Comparison of ENCODE assay signal across 25 cellular contexts in genomic region chr15:83644453-83644852, GRCh38. TPM values are rescaled to one million over a fixed set of nuclear protein-coding genes. Genes with fewer than 3 reads are reported as not detected.
DNase-seq lines count a peak whose midpoint lies in the region; ATAC-seq, FAIRE-seq and TF ChIP-seq lines count a peak whose summit lies in the region.
"Had no signal": no experiment of that assay in that cellular context is flagged by ENCODE, and none has a peak within 500 bp of the region (broad histone marks: within the 10 kb centered on the region; RNA-seq: fewer than 3 reads in every experiment).

No MANE protein-coding gene starts in this region.

- CTCF ChIA-PET in A549 (lab: Yijun Ruan, JAX) = interaction anchor here (0.6 to 1.0 kb wide), 2 partner anchors 9 to 12 kb away, joined by 3 read pairs; no protein-coding TSS in a partner anchor

- H3K27ac ChIP-seq in A549 = no peak overlapping the region
- H3K27ac ChIP-seq: BLaER1 treated with 17β-estradiol and CSF1 and Interleukin-3, amounts not matched to agents 10 nM and 100 nM; C4-2B had no signal

- H3K4me1 Mint-ChIP-seq in activated CD4-positive, alpha-beta T cell treated with anti-CD3 and anti-CD28 coated beads, Interleukin-2, amount 10 ng/mL, durations not matched to agents 24 days and 14 days = no peaks in the 10 kb centered on the region
- H3K4me1 Mint-ChIP-seq: B cell had no signal

- no peaks in the 10 kb centered on the region for H3K36me3 ChIP-seq in bronchial epithelial cell (ENCODE audit: control insufficient read depth, insufficient read depth, low read length)
- H3K36me3 ChIP-seq: BLaER1 treated with 17β-estradiol and CSF1 and Interleukin-3, amounts not matched to agents 10 nM and 100 nM had no signal

- H3K27me3 ChIP-seq in bronchial epithelial cell (ENCODE audit: control insufficient read depth, insufficient read depth, low read length) = no peaks in the 10 kb centered on the region
- H3K27me3 ChIP-seq: BLaER1 treated with 17β-estradiol and CSF1 and Interleukin-3, amounts not matched to agents 10 nM and 100 nM had no signal

- no peaks in the 10 kb centered on the region for H3K36me3 Mint-ChIP-seq in activated CD4-positive, alpha-beta T cell treated with anti-CD3 and anti-CD28 coated beads, Interleukin-2, amount 10 ng/mL, durations not matched to agents 24 days and 14 days (ENCODE audit: low read depth)
- H3K36me3 Mint-ChIP-seq: CD8-positive, alpha-beta T cell had no signal

- 12% methylated on average over 1 of the region's 1 CpG for WGBS in A549 (ENCODE audit: missing lambda C conversion rate)

- no peak for TF ChIP-seq POLR2A in A549 (IDR thresholded peaks at IDR 0.05; ENCODE audit: low read length)

- H3K9me3 ChIP-seq in A549 = peaks cover 4% of the 10 kb centered on the region; the same call in 2 of the 3 replicates
- H3K9me3 ChIP-seq: Caco-2 had no signal

- TF ChIP-seq EP300 in A549 (IDR thresholded peaks at IDR 0.05) = no peak

- no peak overlapping the region for H3K4me2 ChIP-seq in A549
- H3K4me2 ChIP-seq: BLaER1 treated with 17β-estradiol and CSF1 and Interleukin-3, amounts not matched to agents 10 nM and 100 nM had no signal

- FAIRE-seq in A549 (lab: Jason Lieb, UNC) (peak; percentile 59), bronchial epithelial cell (lab: Jason Lieb, UNC) (no peak)
- FAIRE-seq: A204.1, D721Med, G401.6, GM12891, GM19239 had no signal

- H3K27ac Mint-ChIP-seq in activated CD4-positive, alpha-beta T cell treated with anti-CD3 and anti-CD28 coated beads, Interleukin-2, amount 10 ng/mL, durations not matched to agents 24 days and 14 days = no peak overlapping the region
- H3K27ac Mint-ChIP-seq: B cell; CD4-positive, alpha-beta T cell; CD8-positive, alpha-beta T cell had no signal

- peak; percentile 30 for DNase-seq in activated CD4-positive, alpha-beta T cell treated with anti-CD3 and anti-CD28 coated beads, Interleukin-2, amount 10 ng/mL, durations not matched to agents 24 days and 14 days
- no peak for DNase-seq in activated CD4-positive, alpha-beta T cell treated with anti-CD3 and anti-CD28 coated beads, Interleukin-2, amount 50 U/mL, for 4 hours
- DNase-seq in A549 (ENCODE audit: low read depth in 1 of 2, low spot score in 1 of 2) (no peak), HS-5 (ENCODE audit: low read depth) (peak; percentile 9), bronchial epithelial cell (ENCODE audit: low read depth) (peak; percentile 8), NCI-H510A treated with DMSO at 0.1 percent for 48 hours (lab: John Stamatoyannopoulos, UW) (no peak)
- DNase-seq in stimulated activated CD4-positive, alpha-beta T cell treated with anti-CD3 and anti-CD28 coated beads, Interleukin-1b, Interleukin-23, amount 100 ng/mL, for 48 hours = no peak
- DNase-seq: 8988T; AML-193; Caco-2; Calu3; CD4-positive, alpha-beta T cell; CD8-positive, alpha-beta T cell; DMS79 treated with DMSO at 0.1 percent for 48 hours; GF-D8 had no signal

- H3K4me1 ChIP-seq in A549 = no peaks in the 10 kb centered on the region
- H3K4me1 ChIP-seq: BLaER1 treated with 17β-estradiol and CSF1 and Interleukin-3, amounts not matched to agents 10 nM and 100 nM; Caco-2 had no signal

- no peaks in the 10 kb centered on the region for H3K27me3 Mint-ChIP-seq in activated CD4-positive, alpha-beta T cell treated with anti-CD3 and anti-CD28 coated beads, Interleukin-2, amount 10 ng/mL, durations not matched to agents 24 days and 14 days
- H3K27me3 Mint-ChIP-seq: B cell had no signal

- no peak for ATAC-seq in A549
- no peak for ATAC-seq in HG02884 (IDR thresholded peaks at IDR 0.05; ENCODE audit: unreplicated experiment)
- ATAC-seq: CD8-positive, alpha-beta T cell had no signal

- no peak for TF ChIP-seq CTCF in A549 (IDR thresholded peaks at IDR 0.05)
- no peak for TF ChIP-seq CTCF in bronchial epithelial cell (IDR thresholded peaks at IDR 0.05; ENCODE audit: insufficient read depth, low read length, severe bottlenecking)

- no peak for TF ChIP-seq RAD21 in A549 (conservative IDR thresholded peaks at IDR 0.05 in 1 of 2, IDR thresholded peaks at IDR 0.05 in 1 of 2)

- POLR2A ChIA-PET in A549 (lab: Yijun Ruan, JAX) = no interaction called here

- intact Hi-C loops in activated CD4-positive, alpha-beta T cell treated with anti-CD3 and anti-CD28 coated beads, Interleukin-2, amount 10 ng/mL, durations not matched to agents 24 days and 14 days (cut with micrococcal nuclease) = no loop called here

- H3K9me3 Mint-ChIP-seq in activated CD4-positive, alpha-beta T cell treated with anti-CD3 and anti-CD28 coated beads, Interleukin-2, amount 10 ng/mL, durations not matched to agents 24 days and 14 days = peaks cover 10% of the 10 kb centered on the region

- no peak overlapping the region for H3K4me3 ChIP-seq in A549
- no peak overlapping the region for H3K4me3 ChIP-seq in bronchial epithelial cell (ENCODE audit: low read depth, low read length)
- H3K4me3 ChIP-seq: BLaER1 treated with 17β-estradiol and CSF1 and Interleukin-3, amounts not matched to agents 10 nM and 100 nM had no signal

- H3K4me3 Mint-ChIP-seq in activated CD4-positive, alpha-beta T cell treated with anti-CD3 and anti-CD28 coated beads, Interleukin-2, amount 10 ng/mL, durations not matched to agents 24 days and 14 days = no peak overlapping the region
- H3K4me3 Mint-ChIP-seq: B cell; CD4-positive, alpha-beta T cell; CD8-positive, alpha-beta T cell had no signal

TF ChIP-seq in A549, 52 proteins besides CTCF, POLR2A, EP300 and RAD21:
- TF ChIP-seq MAFK (IDR thresholded peaks at IDR 0.05; ENCODE audit: partially characterized antibody) (peak; percentile 40), MYC (IDR thresholded peaks at IDR 0.05; ENCODE audit: borderline replicate concordance, low read length) (no peak), FOSL2 (IDR thresholded peaks at IDR 0.05) (no peak), FOSL2 (CRISPR knock-in tag; IDR thresholded peaks at IDR 0.05) (peak; percentile 76)

RNA-seq across cellular contexts. Expression of gene ADAMTSL3, which starts 9.5 kb away (rescaled TPM):
- total RNA-seq in activated CD4-positive, alpha-beta T cell treated with anti-CD3 and anti-CD28 coated beads, Interleukin-2, amount 10 ng/mL, durations not matched to agents 24 days and 14 days = not detected in 2 replicates
- polyA plus RNA-seq in A549 (2011; rRNA removed) (0.25 and 0.52 TPM in 2 replicates), A549 (2017; fragmentation: RNase III; extraction: RNeasy Plus Mini Kit Qiagen cat#74134 plus additional on column Dnase treatment) (0.22 to 0.58 TPM (median 0.51 TPM) in 3 replicates)
- polyA plus RNA-seq in A549 (2012; cell fraction: cytosol; rRNA removed) = 0.03 and 0.12 TPM in 2 replicates
- 0.04 and 0.12 TPM in 2 replicates for polyA plus RNA-seq in A549 (2012; cell fraction: nucleus; rRNA removed)
- 0.34 and 0.83 TPM in 2 replicates for polyA minus RNA-seq in A549 (2011; rRNA and poly(A)+ RNA removed)
- total RNA-seq in bronchial epithelial cell = 0.79 and 1.2 TPM in 2 replicates
- total RNA-seq: B cell; CD4-positive, alpha-beta T cell; CD8-positive, alpha-beta T cell had no signal
- polyA plus RNA-seq: BJ had no signal

Comparison
In these comparisons a context has a peak if more than half of its experiments do, and no peak if none do; other contexts are left out.
1. DNase-seq: peak in activated CD4-positive, alpha-beta T cell treated with anti-CD3 and anti-CD28 coated beads, Interleukin-2, amount 10 ng/mL, durations not matched to agents 24 days and 14 days (single experiment), HS-5 (single experiment) and bronchial epithelial cell (single experiment); none in activated CD4-positive, alpha-beta T cell treated with anti-CD3 and anti-CD28 coated beads, Interleukin-2, amount 50 U/mL, for 4 hours (0 of 2), A549 (0 of 2), stimulated activated CD4-positive, alpha-beta T cell treated with anti-CD3 and anti-CD28 coated beads, Interleukin-1b, Interleukin-23, amount 100 ng/mL, for 48 hours (single experiment) and NCI-H510A treated with DMSO at 0.1 percent for 48 hours (single experiment).